ENCODE assay signal across 15 cellular contexts in genomic region chr15:66638377-66638776, GRCh38.
DNase-seq lines count a peak whose midpoint lies in the region; ATAC-seq lines count a peak whose summit lies in the region.
"Had no signal": no experiment of that assay in that cellular context is flagged by ENCODE, and none has a peak within 500 bp of the region (broad histone marks: within the 10 kb centered on the region; RNA-seq: fewer than 3 reads in every experiment).

No MANE protein-coding gene starts in this region.

- H3K9me3 Mint-ChIP-seq in activated CD4-positive, alpha-beta T cell treated with anti-CD3 and anti-CD28 coated beads, Interleukin-2, amount 10 ng/mL, durations not matched to agents 7 days and 5 days, result no peaks in the 10 kb centered on the region
- no peaks in the 10 kb centered on the region for H3K9me3 Mint-ChIP-seq in activated CD4-positive, alpha-beta memory T cell treated with anti-CD3 and anti-CD28 coated beads, Interleukin-2, amount 10 ng/mL, durations not matched to agents 7 days and 5 days
- no peaks in the 10 kb centered on the region for H3K9me3 Mint-ChIP-seq in natural killer cell treated with Interleukin-12 subunit alpha and Interleukin-12 subunit beta and Interleukin-15 and Interleukin-18, amount 100 ng/mL, for 72 hours
- H3K9me3 Mint-ChIP-seq: H9 had no signal

- peaks cover 5% of the 10 kb centered on the region for H3K27me3 Mint-ChIP-seq in activated CD4-positive, alpha-beta T cell treated with anti-CD3 and anti-CD28 coated beads, Interleukin-2, amount 10 ng/mL, durations not matched to agents 7 days and 5 days
- H3K27me3 Mint-ChIP-seq in activated CD4-positive, alpha-beta memory T cell treated with anti-CD3 and anti-CD28 coated beads, Interleukin-2, amount 10 ng/mL, durations not matched to agents 7 days and 5 days, result no peaks in the 10 kb centered on the region
- no peaks in the 10 kb centered on the region for H3K27me3 Mint-ChIP-seq in natural killer cell treated with Interleukin-12 subunit alpha and Interleukin-12 subunit beta and Interleukin-15 and Interleukin-18, amount 100 ng/mL, for 72 hours
- H3K27me3 Mint-ChIP-seq: CD4-positive, alpha-beta memory T cell had no signal

- no peak overlapping the region for H3K4me3 Mint-ChIP-seq in activated CD4-positive, alpha-beta T cell treated with anti-CD3 and anti-CD28 coated beads, Interleukin-2, amount 10 ng/mL, durations not matched to agents 7 days and 5 days
- no peak overlapping the region for H3K4me3 Mint-ChIP-seq in activated CD4-positive, alpha-beta memory T cell treated with anti-CD3 and anti-CD28 coated beads, Interleukin-2, amount 10 ng/mL, durations not matched to agents 7 days and 5 days
- H3K4me3 Mint-ChIP-seq in natural killer cell treated with Interleukin-12 subunit alpha and Interleukin-12 subunit beta and Interleukin-15 and Interleukin-18, amount 100 ng/mL, for 72 hours, result no peak overlapping the region
- H3K4me3 Mint-ChIP-seq: H9 had no signal

- peaks cover 19% of the 10 kb centered on the region for H3K4me1 Mint-ChIP-seq in activated CD4-positive, alpha-beta T cell treated with anti-CD3 and anti-CD28 coated beads, Interleukin-2, amount 10 ng/mL, durations not matched to agents 7 days and 5 days
- H3K4me1 Mint-ChIP-seq in activated CD4-positive, alpha-beta memory T cell treated with anti-CD3 and anti-CD28 coated beads, Interleukin-2, amount 10 ng/mL, durations not matched to agents 7 days and 5 days, result peaks cover 23% of the 10 kb centered on the region
- peaks cover 8 to 10% of the 10 kb centered on the region in 2 donors for H3K4me1 Mint-ChIP-seq in natural killer cell treated with Interleukin-12 subunit alpha and Interleukin-12 subunit beta and Interleukin-15 and Interleukin-18, amount 100 ng/mL, for 72 hours (ENCODE audit: low read depth in 2 of 2)

- CTCF ChIA-PET in activated CD4-positive, alpha-beta T cell treated with anti-CD3 and anti-CD28 coated beads, Interleukin-2, amount 10 ng/mL, durations not matched to agents 7 days and 5 days (lab: Charles Lee), result interaction anchor here (0.8 to 1.5 kb wide), 4 partner anchors 10 to 24 kb away, joined by 3 read pairs; no protein-coding TSS in a partner anchor
- CTCF ChIA-PET in activated CD4-positive, alpha-beta memory T cell treated with anti-CD3 and anti-CD28 coated beads, Interleukin-2, amount 10 ng/mL, durations not matched to agents 7 days and 5 days (lab: Charles Lee), result interaction anchor here (0.8 to 1.2 kb wide), 2 partner anchors 17 to 20 kb away, joined by 3 to 4 read pairs; no protein-coding TSS in a partner anchor

- POLR2A ChIA-PET in activated CD4-positive, alpha-beta T cell treated with anti-CD3 and anti-CD28 coated beads, Interleukin-2, amount 10 ng/mL, durations not matched to agents 7 days and 5 days (lab: Charles Lee), result interaction anchor here (0.7 kb wide), 1 partner anchor 357 kb away, joined by 3 read pairs; no protein-coding TSS in a partner anchor
- POLR2A ChIA-PET in activated CD4-positive, alpha-beta memory T cell treated with anti-CD3 and anti-CD28 coated beads, Interleukin-2, amount 10 ng/mL, durations not matched to agents 7 days and 5 days (lab: Charles Lee), result interaction anchor here (0.8 to 1.7 kb wide), 9 partner anchors 8 to 1334 kb away, joined by 3 to 8 read pairs (median 4); partner anchors contain the start of genes RNU5B-1, RPL4, SMAD6 and ZWILCH

- peak; percentile 66 to 71 for ATAC-seq in natural killer cell treated with Interleukin-12 subunit alpha and Interleukin-12 subunit beta and Interleukin-15 and Interleukin-18, amount 100 ng/mL, for 72 hours
- ATAC-seq in HG02840 (IDR thresholded peaks at IDR 0.05; ENCODE audit: low FRiP score, unreplicated experiment), result no peak

- H3K27ac Mint-ChIP-seq in activated CD4-positive, alpha-beta T cell treated with anti-CD3 and anti-CD28 coated beads, Interleukin-2, amount 10 ng/mL, durations not matched to agents 7 days and 5 days, result peak overlapping the region; percentile 10
- peak overlapping the region; percentile 58 for H3K27ac Mint-ChIP-seq in activated CD4-positive, alpha-beta memory T cell treated with anti-CD3 and anti-CD28 coated beads, Interleukin-2, amount 10 ng/mL, durations not matched to agents 7 days and 5 days
- no peak overlapping the region for H3K27ac Mint-ChIP-seq in natural killer cell treated with Interleukin-12 subunit alpha and Interleukin-12 subunit beta and Interleukin-15 and Interleukin-18, amount 100 ng/mL, for 72 hours

- H3K36me3 Mint-ChIP-seq in activated CD4-positive, alpha-beta T cell treated with anti-CD3 and anti-CD28 coated beads, Interleukin-2, amount 10 ng/mL, durations not matched to agents 7 days and 5 days (ENCODE audit: low read depth), result no peaks in the 10 kb centered on the region
- no peaks in the 10 kb centered on the region for H3K36me3 Mint-ChIP-seq in activated CD4-positive, alpha-beta memory T cell treated with anti-CD3 and anti-CD28 coated beads, Interleukin-2, amount 10 ng/mL, durations not matched to agents 7 days and 5 days (ENCODE audit: low read depth)
- H3K36me3 Mint-ChIP-seq in natural killer cell treated with Interleukin-12 subunit alpha and Interleukin-12 subunit beta and Interleukin-15 and Interleukin-18, amount 100 ng/mL, for 72 hours, result no peaks in the 10 kb centered on the region
- H3K36me3 Mint-ChIP-seq: CD4-positive, alpha-beta memory T cell had no signal

- DNase-seq in activated CD4-positive, alpha-beta T cell treated with anti-CD3 and anti-CD28 coated beads, Interleukin-2, amount 10 ng/mL, durations not matched to agents 7 days and 5 days, result peak; percentile 37
- no peak for DNase-seq in activated CD4-positive, alpha-beta T cell treated with anti-CD3 and anti-CD28 coated beads for 1 hour
- DNase-seq in ELR (ENCODE audit: low read depth), result peak; percentile 10
- DNase-seq in activated CD4-positive, alpha-beta memory T cell treated with anti-CD3 and anti-CD28 coated beads, Interleukin-2, amount 10 ng/mL, durations not matched to agents 7 days and 5 days, result peak; percentile 62
- peak; percentile 44 for DNase-seq in natural killer cell treated with Interleukin-12 subunit alpha and Interleukin-12 subunit beta and Interleukin-15 and Interleukin-18, amount 100 ng/mL, for 72 hours (ENCODE audit: low spot score)
- no peak for DNase-seq in NCI-H146 (lab: John Stamatoyannopoulos, UW)
- DNase-seq: GF-D8, H9, IMR-90, kidney, NCI-H1694 treated with DMSO at 0.1 percent for 48 hours, NCI-H2171 treated with DMSO at 0.1 percent for 48 hours, SIG-M5 had no signal

Comparison
In these comparisons a context has a peak if more than half of its experiments do, and no peak if none do; other contexts are left out.
1. DNase-seq: peak in activated CD4-positive, alpha-beta T cell treated with anti-CD3 and anti-CD28 coated beads, Interleukin-2, amount 10 ng/mL, durations not matched to agents 7 days and 5 days (single experiment), ELR (single experiment), activated CD4-positive, alpha-beta memory T cell treated with anti-CD3 and anti-CD28 coated beads, Interleukin-2, amount 10 ng/mL, durations not matched to agents 7 days and 5 days (single experiment) and natural killer cell treated with Interleukin-12 subunit alpha and Interleukin-12 subunit beta and Interleukin-15 and Interleukin-18, amount 100 ng/mL, for 72 hours (single experiment); none in activated CD4-positive, alpha-beta T cell treated with anti-CD3 and anti-CD28 coated beads for 1 hour (single experiment) and NCI-H146 (single experiment).
2. H3K27ac Mint-ChIP-seq: peak in activated CD4-positive, alpha-beta T cell treated with anti-CD3 and anti-CD28 coated beads, Interleukin-2, amount 10 ng/mL, durations not matched to agents 7 days and 5 days (single experiment) and activated CD4-positive, alpha-beta memory T cell treated with anti-CD3 and anti-CD28 coated beads, Interleukin-2, amount 10 ng/mL, durations not matched to agents 7 days and 5 days (single experiment); none in natural killer cell treated with Interleukin-12 subunit alpha and Interleukin-12 subunit beta and Interleukin-15 and Interleukin-18, amount 100 ng/mL, for 72 hours (0 of 2).